In the genomic region with DNA sequence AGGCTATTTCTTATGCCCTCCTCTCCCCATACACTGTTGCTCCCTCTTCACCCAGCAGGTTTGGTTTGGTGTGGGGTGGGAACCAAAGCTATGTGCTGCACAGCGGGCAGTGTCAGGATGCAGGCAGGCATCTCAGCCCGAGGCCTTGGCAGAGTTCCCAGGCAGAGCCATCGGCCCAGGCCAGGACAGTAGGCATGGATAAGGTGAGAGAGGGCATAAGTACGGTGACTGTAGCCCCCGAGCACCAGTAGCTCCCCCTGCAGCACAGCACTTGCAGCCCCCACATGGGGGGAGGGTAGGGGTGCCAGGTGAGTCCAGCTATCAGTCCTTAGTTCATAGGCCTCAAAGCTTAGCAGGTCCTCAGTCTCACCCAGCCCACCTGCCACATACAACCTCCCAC, we compare ENCODE assay signal across 16 cellular contexts. TPM values are rescaled to one million over a fixed set of nuclear protein-coding genes. Genes with fewer than 3 reads are reported as not detected.
DNase-seq lines count a peak whose midpoint lies in the region; ATAC-seq, FAIRE-seq and TF ChIP-seq lines count a peak whose summit lies in the region.
"Had no signal": no experiment of that assay in that cellular context is flagged by ENCODE, and none has a peak within 500 bp of the region (broad histone marks: within the 10 kb centered on the region; RNA-seq: fewer than 3 reads in every experiment).

No MANE protein-coding gene starts in this region.

- ATAC-seq in activated T-cell treated with anti-CD3 and anti-CD28 coated beads, Interleukin-2, amount 50 U/mL, for 4 hours: no peak
- ATAC-seq in effector memory CD8-positive, alpha-beta T cell (replicated peaks): no peak
- ATAC-seq: gastroesophageal sphincter, GM23338 had no signal

- no peaks in the 10 kb centered on the region for H3K36me3 ChIP-seq in OCI-LY7 (ENCODE audit: insufficient read depth, low read length)
- H3K36me3 ChIP-seq: gastroesophageal sphincter, right atrium auricular region, SJSA1 had no signal

- no peak overlapping the region for H3K4me3 ChIP-seq in OCI-LY7 (ENCODE audit: low read depth, low read length, poor library complexity, severe bottlenecking)
- H3K4me3 ChIP-seq: gastroesophageal sphincter, GM23338, lung, right atrium auricular region, SJSA1 had no signal

- no peak overlapping the region for H3K4me3 Mint-ChIP-seq in activated T-cell treated with anti-CD3 and anti-CD28 coated beads, Interleukin-2, amount 50 U/mL, for 4 hours
- peak overlapping the region; percentile 30 to 45 for H3K4me3 Mint-ChIP-seq in effector memory CD8-positive, alpha-beta T cell
- H3K4me3 Mint-ChIP-seq: GM23338, neural crest cell, type B pancreatic cell had no signal

- peak overlapping the region; percentile 89 for H3K4me2 ChIP-seq in OCI-LY7 (ENCODE audit: low read length)
- H3K4me2 ChIP-seq: GM23338 had no signal

- peaks cover 25% of the 10 kb centered on the region for H3K4me1 Mint-ChIP-seq in activated T-cell treated with anti-CD3 and anti-CD28 coated beads, Interleukin-2, amount 50 U/mL, for 4 hours (ENCODE audit: low read depth)
- peaks cover 9 to 11% of the 10 kb centered on the region in 2 donors for H3K4me1 Mint-ChIP-seq in effector memory CD8-positive, alpha-beta T cell (ENCODE audit: low read depth in 2 of 2)
- H3K4me1 Mint-ChIP-seq: neural crest cell had no signal

- no peaks in the 10 kb centered on the region for H4K20me1 ChIP-seq in OCI-LY7 (ENCODE audit: insufficient read depth, low read length)

- H3K9me3 Mint-ChIP-seq in activated T-cell treated with anti-CD3 and anti-CD28 coated beads, Interleukin-2, amount 50 U/mL, for 4 hours: no peaks in the 10 kb centered on the region
- no peaks in the 10 kb centered on the region for H3K9me3 Mint-ChIP-seq in effector memory CD8-positive, alpha-beta T cell
- H3K9me3 Mint-ChIP-seq: GM23338, neural crest cell, type B pancreatic cell had no signal

- H3K27me3 Mint-ChIP-seq in activated T-cell treated with anti-CD3 and anti-CD28 coated beads, Interleukin-2, amount 50 U/mL, for 4 hours (ENCODE audit: low read depth): no peaks in the 10 kb centered on the region
- H3K27me3 Mint-ChIP-seq in effector memory CD8-positive, alpha-beta T cell: no peaks in the 10 kb centered on the region

- no TSS peak for BruUV-seq in OCI-LY7 (replicated peaks; lab: Mats Ljungman, UMichigan)

- intact Hi-C loops in OCI-LY7 (cut with micrococcal nuclease; ENCODE audit: unreplicated experiment): no loop called here

- H2AFZ ChIP-seq in OCI-LY7 (ENCODE audit: low read length): no peak overlapping the region; the same call in 1 of the 2 replicates
- H2AFZ ChIP-seq: GM23338 had no signal

- H3K9me3 ChIP-seq in OCI-LY7 (ENCODE audit: low read length): no peaks in the 10 kb centered on the region
- H3K9me3 ChIP-seq: gastroesophageal sphincter, right atrium auricular region, SJSA1 had no signal

- DNase-seq in activated T-cell treated with anti-CD3 and anti-CD28 coated beads, Interleukin-2, amount 50 U/mL, for 48 hours: peak; percentile 25
- DNase-seq in activated T-cell treated with anti-CD3 and anti-CD28 coated beads, Interleukin-2, amount 50 U/mL, for 4 hours: no peak
- DNase-seq in OCI-LY7 (ENCODE audit: low spot score): no peak
- DNase-seq in effector memory CD8-positive, alpha-beta T cell: no peak
- DNase-seq in GM12892 (ENCODE audit: insufficient read length): no peak
- DNase-seq in occipital lobe (lab: John Stamatoyannopoulos, UW): no peak
- no peak for DNase-seq in NCI-H1417 (lab: John Stamatoyannopoulos, UW)
- DNase-seq: central memory CD4-positive, alpha-beta T cell had no signal

- no peak for FAIRE-seq in GM12892 (lab: Jason Lieb, UNC)

- no peaks in the 10 kb centered on the region for H3K79me2 ChIP-seq in OCI-LY7 (ENCODE audit: insufficient read depth, low read depth, low read length)

- H3K27ac Mint-ChIP-seq in effector memory CD8-positive, alpha-beta T cell: peak overlapping the region; percentile 81 to 84
- H3K27ac Mint-ChIP-seq: GM23338, type B pancreatic cell had no signal

- no peak for TF ChIP-seq POLR2A in GM12892 (IDR thresholded peaks at IDR 0.05; ENCODE audit: low read depth, low read length)

- POLR2A ChIA-PET in OCI-LY7 (lab: Charles Lee): interaction anchor here (1.0 to 3.4 kb wide), 8 partner anchors 9 to 87 kb away, joined by 3 to 14 read pairs (median 4); partner anchors contain the start of genes APEX1, OSGEP, PIP4P1 and TEP1

- peak overlapping the region; percentile 94 for H3K27ac ChIP-seq in OCI-LY7 (ENCODE audit: low read depth, low read length, poor library complexity, severe bottlenecking)
- H3K27ac ChIP-seq in temporal lobe (ENCODE audit: low read depth, low read length): peak overlapping the region; percentile 1
- H3K27ac ChIP-seq: gastroesophageal sphincter, right atrium auricular region, SJSA1 had no signal

- H3K36me3 Mint-ChIP-seq in activated T-cell treated with anti-CD3 and anti-CD28 coated beads, Interleukin-2, amount 50 U/mL, for 4 hours (ENCODE audit: insufficient read depth): no peaks in the 10 kb centered on the region
- no peaks in the 10 kb centered on the region for H3K36me3 Mint-ChIP-seq in effector memory CD8-positive, alpha-beta T cell (ENCODE audit: insufficient read depth)
- H3K36me3 Mint-ChIP-seq: type B pancreatic cell had no signal

- H3K9me2 ChIP-seq in OCI-LY7 (ENCODE audit: insufficient read depth, low read length): no peaks in the 10 kb centered on the region

- H3K4me1 ChIP-seq in OCI-LY7 (ENCODE audit: insufficient read depth, low read length, poor library complexity, severe bottlenecking): peaks cover 52% of the 10 kb centered on the region

- TF ChIP-seq CTCF in OCI-LY7 (conservative IDR thresholded peaks at IDR 0.05; ENCODE audit: low read length): no peak

- CTCF ChIA-PET in OCI-LY7 (lab: Charles Lee; ENCODE audit: unreplicated experiment): interaction anchor here (0.6 kb wide), 2 partner anchors 20 to 49 kb away, joined by 3 read pairs; no protein-coding TSS in a partner anchor

RNA-seq across cellular contexts. Expression of gene KLHL33, which starts 7.2 kb away (rescaled TPM):
- total RNA-seq in activated T-cell treated with anti-CD3 and anti-CD28 coated beads, Interleukin-2, amount 50 U/mL, for 4 hours: under 1 TPM in 1 of 3 donors, not detected in 2; 0.05 TPM
- 0.08 TPM in 1 of 2 replicates, not detected in the other for total RNA-seq in OCI-LY7 (2014; rRNA removed; shearing (Covaris generic))
- total RNA-seq in OCI-LY7 (2022): 0.09 and 0.11 TPM in 2 replicates
- total RNA-seq in temporal lobe: 0.25 TPM
- 0.06 TPM for polyA plus RNA-seq in GM12892 (2012; ENCODE audit: missing spikeins)
- 0.31 TPM for total RNA-seq in occipital lobe
- total RNA-seq: SJSA1 had no signal

RNA-seq across cellular contexts. Expression of gene TEP1, which starts 15.5 kb away (rescaled TPM):
- total RNA-seq in activated T-cell treated with anti-CD3 and anti-CD28 coated beads, Interleukin-2, amount 50 U/mL, for 4 hours: 10 to 100 TPM; 14.7 to 21.7 (median 19.3) TPM
- 12.9 and 13.4 TPM in 2 replicates for total RNA-seq in OCI-LY7 (2014; rRNA removed; shearing (Covaris generic))
- total RNA-seq in OCI-LY7 (2022) (26.8 and 31.1 TPM in 2 replicates), temporal lobe (3.7 TPM), occipital lobe (8.4 TPM)
- polyA plus RNA-seq in GM12892 (2012; ENCODE audit: missing spikeins): 21.1 TPM

RNA-seq across cellular contexts. Expression of gene OSGEP, which starts 25.8 kb away (rescaled TPM):
- total RNA-seq in activated T-cell treated with anti-CD3 and anti-CD28 coated beads, Interleukin-2, amount 50 U/mL, for 4 hours: 10 to 100 TPM; 73.4 to 86.5 (median 75.4) TPM
- 85.2 and 86.6 TPM in 2 replicates for total RNA-seq in OCI-LY7 (2014; rRNA removed; shearing (Covaris generic))
- total RNA-seq in OCI-LY7 (2022) (68.8 and 76.6 TPM in 2 replicates), temporal lobe (26.3 TPM), occipital lobe (36.8 TPM)
- polyA plus RNA-seq in GM12892 (2012; ENCODE audit: missing spikeins): 41.4 TPM

RNA-seq across cellular contexts. Expression of gene APEX1, which starts 26.2 kb away (rescaled TPM):
- total RNA-seq in activated T-cell treated with anti-CD3 and anti-CD28 coated beads, Interleukin-2, amount 50 U/mL, for 4 hours: 100 to 1,000 TPM; 265 to 309 (median 300) TPM
- 110 and 117 TPM in 2 replicates for total RNA-seq in OCI-LY7 (2014; rRNA removed; shearing (Covaris generic))
- total RNA-seq in OCI-LY7 (2022): 175 and 203 TPM in 2 replicates
- 49.7 TPM for total RNA-seq in temporal lobe
- 308 TPM for polyA plus RNA-seq in GM12892 (2012; ENCODE audit: missing spikeins)
- total RNA-seq in occipital lobe: 56.9 TPM

RNA-seq across cellular contexts. Expression of gene PIP4P1, which starts 32.4 kb away (rescaled TPM):
- total RNA-seq in activated T-cell treated with anti-CD3 and anti-CD28 coated beads, Interleukin-2, amount 50 U/mL, for 4 hours: 10 to 100 TPM; 33.6 to 43.4 (median 39.9) TPM
- 23.3 and 26.9 TPM in 2 replicates for total RNA-seq in OCI-LY7 (2014; rRNA removed; shearing (Covaris generic))
- 43.6 and 44.7 TPM in 2 replicates for total RNA-seq in OCI-LY7 (2022)
- 16.5 TPM for total RNA-seq in temporal lobe
- polyA plus RNA-seq in GM12892 (2012; ENCODE audit: missing spikeins): 26.1 TPM
- 26.0 TPM for total RNA-seq in occipital lobe

Comparison
In these comparisons a context has a peak if more than half of its experiments do, and no peak if none do; other contexts are left out.
1. DNase-seq: peak in activated T-cell treated with anti-CD3 and anti-CD28 coated beads, Interleukin-2, amount 50 U/mL, for 48 hours (2 of 2); none in activated T-cell treated with anti-CD3 and anti-CD28 coated beads, Interleukin-2, amount 50 U/mL, for 4 hours (single experiment), OCI-LY7 (single experiment), effector memory CD8-positive, alpha-beta T cell (0 of 3), GM12892 (single experiment), occipital lobe (single experiment) and NCI-H1417 (0 of 3).